In the genomic region with DNA sequence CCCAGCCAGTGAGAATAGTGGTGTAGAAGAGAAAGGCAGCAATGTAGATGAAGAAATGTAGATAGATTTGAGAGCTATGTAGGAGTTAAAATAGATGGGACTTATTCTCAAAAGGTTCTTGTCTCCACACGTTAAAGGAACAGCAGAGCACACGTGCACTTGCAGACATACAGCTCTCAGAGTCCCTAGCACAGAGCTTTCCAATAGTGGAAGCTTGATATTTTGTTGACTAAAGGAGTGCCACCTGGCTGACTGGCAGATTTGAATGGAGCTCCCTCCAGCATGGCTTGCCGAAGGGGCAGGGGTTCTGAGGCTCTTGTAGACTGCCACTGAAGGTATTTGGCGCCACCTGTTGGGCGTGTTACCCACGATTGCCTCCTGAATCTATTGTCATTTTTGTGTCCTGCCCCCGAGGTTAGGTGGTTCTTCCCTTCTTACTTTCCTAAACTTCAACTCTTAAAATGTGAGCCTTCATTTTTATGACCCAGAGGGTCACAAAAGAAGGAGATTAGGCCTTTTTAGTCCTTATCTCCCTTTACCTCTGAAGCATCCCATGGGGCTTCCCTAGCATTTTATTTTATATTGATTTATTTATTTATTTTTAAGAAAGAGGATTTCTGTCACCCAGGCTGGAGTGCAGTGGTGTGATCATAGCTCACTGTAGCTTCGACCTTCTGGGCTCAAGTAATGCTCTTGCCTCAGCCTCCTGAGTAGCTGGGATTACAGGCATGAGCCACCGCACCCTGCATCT, we compare ENCODE assay signal across 8 cellular contexts. TPM values are rescaled to one million over a fixed set of nuclear protein-coding genes. Genes with fewer than 3 reads are reported as not detected.
A peak's percentile ranks its signal among the peaks of the same experiment; 100 is the strongest.
DNase-seq lines count a peak whose midpoint lies in the region; ATAC-seq and TF ChIP-seq lines count a peak whose summit lies in the region.

No MANE protein-coding gene starts in this region.

- H3K9ac ChIP-seq in SK-N-MC (ENCODE audit: insufficient read length): no peak overlapping the region

- peak; percentile 86 for TF ChIP-seq CTCF in AG09319 (IDR thresholded peaks at IDR 0.05; ENCODE audit: low read depth, low read length)
- peak; percentile 92 for TF ChIP-seq CTCF in upper lobe of right lung (IDR thresholded peaks at IDR 0.05)

- H3K4me1 ChIP-seq in upper lobe of right lung: peaks cover 13% of the 10 kb centered on the region

- peak; percentile 65 for DNase-seq in AG09319 (ENCODE audit: extremely low read depth, low read depth)
- peak; percentile 90 for DNase-seq in NCI-H1105 (lab: John Stamatoyannopoulos, UW)
- no peak for DNase-seq in SK-N-MC (ENCODE audit: low read depth, low spot score)
- DNase-seq in activated naive CD4-positive, alpha-beta T cell (lab: John Stamatoyannopoulos, UW): peak; percentile 69 to 89 (median 82)
- peak; percentile 82 for DNase-seq in germinal center (ENCODE audit: low spot score)
- peak; percentile 89 for DNase-seq in pons (ENCODE audit: low spot score)
- peak; percentile 93 for DNase-seq in upper lobe of right lung

- H3K36me3 ChIP-seq in SK-N-MC (ENCODE audit: insufficient read depth, low read length) (peaks cover 27% of the 10 kb centered on the region), upper lobe of right lung (peaks cover 24% of the 10 kb centered on the region)

- intact Hi-C loops in upper lobe of right lung (cut with DNase I): no loop called here

- H3K27me3 ChIP-seq in upper lobe of right lung: no peaks in the 10 kb centered on the region

- H3K9me3 ChIP-seq in SK-N-MC (ENCODE audit: low read depth, low read length) (no peaks in the 10 kb centered on the region), upper lobe of right lung (no peaks in the 10 kb centered on the region)

- H3K27ac ChIP-seq in SK-N-MC: peak overlapping the region; percentile 62; the same call in 1 of the 2 replicates
- no peak overlapping the region for H3K27ac ChIP-seq in upper lobe of right lung

- H3K4me3 ChIP-seq in SK-N-MC: no peak overlapping the region
- H3K4me3 ChIP-seq in upper lobe of right lung: no peak overlapping the region

- ATAC-seq in GM19467 (IDR thresholded peaks at IDR 0.05; ENCODE audit: unreplicated experiment) (peak; percentile 52), upper lobe of right lung (peak; percentile 97)

RNA-seq across cellular contexts. Expression of a gene that starts 16.4 kb away (rescaled TPM):
- 155 TPM for total RNA-seq in upper lobe of right lung

RNA-seq across cellular contexts. Expression of a gene that starts 24.6 kb away (rescaled TPM):
- total RNA-seq in upper lobe of right lung: 25.2 TPM

RNA-seq across cellular contexts. Expression of a gene that starts 31.9 kb away (rescaled TPM):
- total RNA-seq in upper lobe of right lung: 197 TPM

RNA-seq across cellular contexts. Expression of a gene that starts 44.0 kb away (rescaled TPM):
- 140 TPM for total RNA-seq in upper lobe of right lung
